In genomic region chr6:4671587-4672115, GRCh38 we compare ENCODE assay signal across 16 cellular contexts.
A peak's percentile ranks its signal among the peaks of the same experiment; 100 is the strongest.
DNase-seq lines count a peak whose midpoint lies in the region; ATAC-seq and TF ChIP-seq lines count a peak whose summit lies in the region.
"Had no signal": no experiment of that assay in that cellular context is flagged by ENCODE, and none has a peak within 500 bp of the region (broad histone marks: within the 10 kb centered on the region; RNA-seq: fewer than 3 reads in every experiment).

No MANE protein-coding gene starts in this region.

- H3K27me3 Mint-ChIP-seq in nephron progenitor cell (ENCODE audit: low read depth, poor library complexity), result peaks cover 10% of the 10 kb centered on the region
- H3K27me3 Mint-ChIP-seq in type B pancreatic cell, result peaks cover 7% of the 10 kb centered on the region
- H3K27me3 Mint-ChIP-seq in activated naive CD4-positive, alpha-beta T cell treated with anti-CD3 and anti-CD28 coated beads for 36 hours (ENCODE audit: low read depth), result peaks cover 6% of the 10 kb centered on the region

- H3K27ac Mint-ChIP-seq in nephron progenitor cell (peak overlapping the region; percentile 36), type B pancreatic cell (no peak overlapping the region)
- no peak overlapping the region for H3K27ac Mint-ChIP-seq in activated naive CD4-positive, alpha-beta T cell treated with anti-CD3 and anti-CD28 coated beads for 36 hours
- H3K27ac Mint-ChIP-seq: CD4-positive, alpha-beta T cell had no signal

- no peaks in the 10 kb centered on the region for H3K9me3 ChIP-seq in right atrium auricular region
- H3K9me3 ChIP-seq: A549, Caco-2 had no signal

- no peaks in the 10 kb centered on the region for H3K36me3 Mint-ChIP-seq in nephron progenitor cell (ENCODE audit: low read depth)
- H3K36me3 Mint-ChIP-seq in type B pancreatic cell, result no peaks in the 10 kb centered on the region
- no peaks in the 10 kb centered on the region for H3K36me3 Mint-ChIP-seq in activated naive CD4-positive, alpha-beta T cell treated with anti-CD3 and anti-CD28 coated beads for 36 hours (ENCODE audit: low read depth)

- no peak overlapping the region for H3K4me3 ChIP-seq in right atrium auricular region
- H3K4me3 ChIP-seq: A549, GM23248 had no signal

- H3K4me1 ChIP-seq in right atrium auricular region, result no peaks in the 10 kb centered on the region
- H3K4me1 ChIP-seq: A549, Caco-2 had no signal

- no peak for TF ChIP-seq CTCF in right atrium auricular region (IDR thresholded peaks at IDR 0.05)
- TF ChIP-seq CTCF in nephron progenitor cell (IDR thresholded peaks at IDR 0.05), result no peak
- no peak for TF ChIP-seq CTCF in type B pancreatic cell (conservative IDR thresholded peaks at IDR 0.05)

- no peak overlapping the region for H3K4me3 Mint-ChIP-seq in nephron progenitor cell
- H3K4me3 Mint-ChIP-seq in type B pancreatic cell, result no peak overlapping the region
- H3K4me3 Mint-ChIP-seq in activated naive CD4-positive, alpha-beta T cell treated with anti-CD3 and anti-CD28 coated beads for 36 hours, result no peak overlapping the region
- H3K4me3 Mint-ChIP-seq: CD4-positive, alpha-beta T cell had no signal

- DNase-seq in right atrium auricular region (ENCODE audit: low spot score) (peak; percentile 38), left ventricle myocardium superior (no peak), nephron progenitor cell (no peak), type B pancreatic cell (ENCODE audit: extremely low spot score, unreplicated experiment) (peak; percentile 13), NOMO-1 treated with dmso at 0.1 percent for 144 hours (lab: John Stamatoyannopoulos, UW; ENCODE audit: unreplicated experiment) (no peak)
- DNase-seq in activated naive CD4-positive, alpha-beta T cell treated with anti-CD3 and anti-CD28 coated beads for 36 hours, result no peak
- DNase-seq in stimulated activated naive CD8-positive, alpha-beta T cell treated with anti-CD3 and anti-CD28 coated beads, Interleukin-15, Interleukin-2, amounts not matched to agents 100 U/mL and 50 U/mL, for 24 hours, result no peak
- DNase-seq: AML-193; Caco-2; CD4-positive, alpha-beta T cell; GM23248; HCEC 1CT had no signal

- CTCF ChIA-PET in activated naive CD4-positive, alpha-beta T cell treated with anti-CD3 and anti-CD28 coated beads for 36 hours (lab: Charles Lee), result interaction anchor here (0.6 kb wide), 1 partner anchor 1732 kb away, joined by 3 read pairs; no protein-coding TSS in a partner anchor

- H3K9me3 Mint-ChIP-seq in nephron progenitor cell (no peaks in the 10 kb centered on the region), type B pancreatic cell (no peaks in the 10 kb centered on the region)
- H3K9me3 Mint-ChIP-seq in activated naive CD4-positive, alpha-beta T cell treated with anti-CD3 and anti-CD28 coated beads for 36 hours, result no peaks in the 10 kb centered on the region
- H3K9me3 Mint-ChIP-seq: CD4-positive, alpha-beta T cell had no signal

- H3K27ac ChIP-seq in right atrium auricular region, result no peak overlapping the region
- H3K27ac ChIP-seq: 22Rv1, A549, C4-2B, GM23248, HL-60 had no signal

- H3K27me3 ChIP-seq in right atrium auricular region, result no peaks in the 10 kb centered on the region

- H3K36me3 ChIP-seq in right atrium auricular region, result no peaks in the 10 kb centered on the region

- no peak for ATAC-seq in left ventricle myocardium superior
- ATAC-seq in stimulated activated naive CD8-positive, alpha-beta T cell treated with anti-CD3 and anti-CD28 coated beads, Interleukin-15, Interleukin-2, amounts not matched to agents 100 U/mL and 50 U/mL, for 24 hours, result no peak
- ATAC-seq: A549 had no signal

- intact Hi-C loops in left ventricle myocardium superior (cut with micrococcal nuclease), result no loop called here
- intact Hi-C loops in activated naive CD4-positive, alpha-beta T cell treated with anti-CD3 and anti-CD28 coated beads for 36 hours (cut with micrococcal nuclease), result no loop called here

- H3K4me1 Mint-ChIP-seq in nephron progenitor cell (peaks cover 24% of the 10 kb centered on the region), type B pancreatic cell (ENCODE audit: unreplicated experiment) (no peaks in the 10 kb centered on the region)
- no peaks in the 10 kb centered on the region for H3K4me1 Mint-ChIP-seq in activated naive CD4-positive, alpha-beta T cell treated with anti-CD3 and anti-CD28 coated beads for 36 hours (ENCODE audit: low read depth)

Comparison
In these comparisons a context has a peak if more than half of its experiments do, and no peak if none do; other contexts are left out.
1. DNase-seq: peak in right atrium auricular region (single experiment) and type B pancreatic cell (single experiment); none in left ventricle myocardium superior (single experiment), nephron progenitor cell (single experiment), activated naive CD4-positive, alpha-beta T cell treated with anti-CD3 and anti-CD28 coated beads for 36 hours (single experiment), stimulated activated naive CD8-positive, alpha-beta T cell treated with anti-CD3 and anti-CD28 coated beads, Interleukin-15, Interleukin-2, amounts not matched to agents 100 U/mL and 50 U/mL, for 24 hours (single experiment) and NOMO-1 treated with dmso at 0.1 percent for 144 hours (single experiment).